In genomic region chr19:7869453-7869909, GRCh38 we compare ENCODE assay signal across 8 cellular contexts. TPM values are rescaled to one million over a fixed set of nuclear protein-coding genes. Genes with fewer than 3 reads are reported as not detected.
DNase-seq lines count a peak whose midpoint lies in the region; ATAC-seq and TF ChIP-seq lines count a peak whose summit lies in the region.

No MANE protein-coding gene starts in this region.

- intact Hi-C loops in MCF 10A (cut with micrococcal nuclease) = loop anchor here (1.0 to 5.0 kb wide), 2 partner anchors 34 to 53 kb away; partner anchors contain the start of genes MAP2K7 and SNAPC2

- no peaks in the 10 kb centered on the region for H3K79me2 ChIP-seq in ACC112 (ENCODE audit: control insufficient read depth, insufficient read depth, low read length, unreplicated experiment)

- peaks cover 18% of the 10 kb centered on the region for H3K27me3 ChIP-seq in ACC112 (ENCODE audit: insufficient read depth, low read length)

- H3K4me3 ChIP-seq in ACC112 (ENCODE audit: low read depth, low read length) = peak overlapping the region; percentile 68

- no TSS peak for BruUV-seq in MCF 10A (replicated peaks; lab: Mats Ljungman, UMichigan)

- H3K27me3 Mint-ChIP-seq in MCF 10A (ENCODE audit: insufficient read depth, unreplicated experiment) = no peaks in the 10 kb centered on the region

- H2AFZ ChIP-seq in ACC112 (ENCODE audit: low read length, unreplicated experiment) = no peak overlapping the region

- peak overlapping the region; percentile 42 for H3K27ac Mint-ChIP-seq in MCF 10A (ENCODE audit: low read depth, unreplicated experiment)

- peaks cover 14% of the 10 kb centered on the region for H3K36me3 Mint-ChIP-seq in MCF 10A (ENCODE audit: insufficient read depth, unreplicated experiment)

- peak; percentile 84 for DNase-seq in UCSD-AML1 (lab: John Stamatoyannopoulos, UW; ENCODE audit: unreplicated experiment)
- DNase-seq in MCF 10A (ENCODE audit: unreplicated experiment) = peak; percentile 79
- DNase-seq in left lobe of liver (ENCODE audit: low spot score) = peak; percentile 82
- DNase-seq in stimulated activated CD4-positive, alpha-beta T cell treated with anti-CD3 and anti-CD28 coated beads, TNF-alpha, amount 100 ng/mL, for 24 hours (ENCODE audit: low read depth in 3 of 3) = peak; percentile 55 to 73 (median 65)
- DNase-seq in NCI-H345 (lab: John Stamatoyannopoulos, UW) = no peak

- H3K9me3 Mint-ChIP-seq in MCF 10A (ENCODE audit: unreplicated experiment) = no peaks in the 10 kb centered on the region

- H3K36me3 ChIP-seq in ACC112 (ENCODE audit: insufficient read depth, low read length) = no peaks in the 10 kb centered on the region

- CTCF ChIA-PET in MCF 10A (lab: Yijun Ruan, JAX) = interaction anchor here (0.5 to 1.9 kb wide), 29 partner anchors 9 to 1756 kb away, joined by 3 to 18 read pairs (median 4); partner anchors contain the start of genes LRRC8E, MAP2K7 and TRAPPC5

- peaks cover 27% of the 10 kb centered on the region for H3K4me1 Mint-ChIP-seq in MCF 10A (ENCODE audit: insufficient read depth, unreplicated experiment)

- ATAC-seq in GM19397 (IDR thresholded peaks at IDR 0.05; ENCODE audit: unreplicated experiment) (peak; percentile 51), HG03565 (IDR thresholded peaks at IDR 0.05; ENCODE audit: unreplicated experiment) (peak; percentile 39), left lobe of liver (peak; percentile 83)

- POLR2A ChIA-PET in MCF 10A (lab: Yijun Ruan, JAX) = interaction anchor here (0.6 to 2.2 kb wide), 15 partner anchors 11 to 806 kb away, joined by 3 to 91 read pairs (median 4); partner anchors contain the start of genes EVI5L, LRRC8E, MAP2K7 and SNAPC2

- no peak for TF ChIP-seq CTCF in MCF 10A (IDR thresholded peaks at IDR 0.05; ENCODE audit: unreplicated experiment)

- no peaks in the 10 kb centered on the region for H3K4me1 ChIP-seq in ACC112 (ENCODE audit: control insufficient read depth, insufficient read depth, low read length, unreplicated experiment)

- peak overlapping the region; percentile 77 for H3K4me3 Mint-ChIP-seq in MCF 10A (ENCODE audit: unreplicated experiment)

- H3K27ac ChIP-seq in ACC112 (ENCODE audit: low read depth, low read length) = no peak overlapping the region

RNA-seq across cellular contexts. Expression of gene PRR36, which starts 4.7 kb away (rescaled TPM):
- total RNA-seq in MCF 10A (2022) (0.10 and 0.26 TPM in 2 replicates), left lobe of liver (0.15 TPM)

RNA-seq across cellular contexts. Expression of gene LRRC8E, which starts 18.8 kb away (rescaled TPM):
- total RNA-seq in MCF 10A (2022) = 10.3 and 11.8 TPM in 2 replicates
- 4.3 TPM for total RNA-seq in left lobe of liver

RNA-seq across cellular contexts. Expression of gene MAP2K7, which starts 34.2 kb away (rescaled TPM):
- 30.5 and 36.3 TPM in 2 replicates for total RNA-seq in MCF 10A (2022)
- total RNA-seq in left lobe of liver = 20.8 TPM

RNA-seq across cellular contexts. Expression of gene EVI5L, which starts 39.5 kb away (rescaled TPM):
- total RNA-seq in MCF 10A (2022) (23.6 and 25.7 TPM in 2 replicates), left lobe of liver (4.8 TPM)

RNA-seq across cellular contexts. Expression of gene TGFBR3L, which starts 45.1 kb away (rescaled TPM):
- total RNA-seq in MCF 10A (2022) (3.3 and 4.5 TPM in 2 replicates), left lobe of liver (3.4 TPM)
